ENCODE assay signal across 18 cellular contexts in genomic region chr5:134818776-134819175, GRCh38. TPM values are rescaled to one million over a fixed set of nuclear protein-coding genes. Genes with fewer than 3 reads are reported as not detected.
DNase-seq lines count a peak whose midpoint lies in the region; ATAC-seq and TF ChIP-seq lines count a peak whose summit lies in the region.
"Had no signal": no experiment of that assay in that cellular context is flagged by ENCODE, and none has a peak within 500 bp of the region (broad histone marks: within the 10 kb centered on the region; RNA-seq: fewer than 3 reads in every experiment).

No MANE protein-coding gene starts in this region.

- H3K36me3 ChIP-seq in A673 (ENCODE audit: insufficient read depth, low read length, poor library complexity, severe bottlenecking) (peaks cover 56% of the 10 kb centered on the region), OCI-LY3 (replicated peaks; ENCODE audit: low read depth, low read length) (peaks cover 23% of the 10 kb centered on the region), SK-N-MC (ENCODE audit: insufficient read depth, low read length) (peaks cover 78% of the 10 kb centered on the region)

- peak overlapping the region; percentile 44 for H3K4me2 ChIP-seq in OCI-LY3 (ENCODE audit: low read length)
- H3K4me2 ChIP-seq: BLaER1 treated with 17β-estradiol and CSF1 and Interleukin-3, amounts not matched to agents 10 nM and 100 nM had no signal

- H3K4me1 ChIP-seq in A673 (ENCODE audit: insufficient read depth, low read length, poor library complexity, severe bottlenecking) (peaks cover 12% of the 10 kb centered on the region), OCI-LY3 (ENCODE audit: low read length) (peaks cover 22% of the 10 kb centered on the region)
- H3K4me1 ChIP-seq: BE2C had no signal

- POLR2A ChIA-PET in A673 (lab: Charles Lee; ENCODE audit: low non-redundant PET): no interaction called here

- H3K27ac Mint-ChIP-seq in immature natural killer cell (peak overlapping the region in 1 of 6 donors; percentile 40), T-helper 17 cell (no peak overlapping the region)
- H3K27ac Mint-ChIP-seq: CD4-positive, alpha-beta memory T cell had no signal

- DNase-seq in A673 (ENCODE audit: low spot score) (no peak), SK-N-MC (ENCODE audit: low read depth, low spot score) (no peak), NAMALWA (ENCODE audit: low spot score) (no peak), immature natural killer cell (no peak), T-helper 17 cell (no peak)
- DNase-seq: BE2C; Calu3; CD4-positive, alpha-beta memory T cell; COR-L47; DMS53; DMS79 treated with DMSO at 0.1 percent for 48 hours; GM23248; H7; HCEC 1CT had no signal

- H3K27me3 ChIP-seq in A673 (replicated peaks; ENCODE audit: insufficient read depth, low read depth, low read length, poor library complexity): no peaks in the 10 kb centered on the region
- H3K27me3 ChIP-seq in OCI-LY3 (ENCODE audit: low read depth, low read length): no peaks in the 10 kb centered on the region
- H3K27me3 ChIP-seq: BE2C; BLaER1 treated with 17β-estradiol and CSF1 and Interleukin-3, amounts not matched to agents 10 nM and 100 nM had no signal

- TF ChIP-seq CTCF in A673 (conservative IDR thresholded peaks at IDR 0.05; ENCODE audit: low read depth, low read length) (no peak), C4-2B (conservative IDR thresholded peaks at IDR 0.05) (no peak), OCI-LY3 (IDR thresholded peaks at IDR 0.05; ENCODE audit: low read depth, low read length) (no peak)

- H3K36me3 Mint-ChIP-seq in immature natural killer cell (peaks cover 18 to 48% (median 22%) of the 10 kb centered on the region in 3 donors), T-helper 17 cell (ENCODE audit: low read depth) (peaks cover 6% of the 10 kb centered on the region)

- no peaks in the 10 kb centered on the region for H3K9me3 Mint-ChIP-seq in immature natural killer cell
- H3K9me3 Mint-ChIP-seq: CD4-positive, alpha-beta memory T cell had no signal

- no peak overlapping the region for H3K9ac ChIP-seq in OCI-LY3 (ENCODE audit: low read length)
- H3K9ac ChIP-seq in SK-N-MC (ENCODE audit: insufficient read length): no peak overlapping the region
- H3K9ac ChIP-seq: BLaER1 treated with 17β-estradiol and CSF1 and Interleukin-3, amounts not matched to agents 10 nM and 100 nM; GM23248 had no signal

- H3K79me2 ChIP-seq in OCI-LY3 (ENCODE audit: low read length): no peaks in the 10 kb centered on the region

- H3K4me1 Mint-ChIP-seq in immature natural killer cell: peaks cover under 1 to 3% of the 10 kb centered on the region in 2 donors
- no peaks in the 10 kb centered on the region for H3K4me1 Mint-ChIP-seq in T-helper 17 cell

- H3K27ac ChIP-seq in A673 (ENCODE audit: low read depth, low read length, poor library complexity, severe bottlenecking): no peak overlapping the region
- H3K27ac ChIP-seq in C4-2B: peak overlapping the region; percentile 33; the same call in 1 of the 2 replicates
- H3K27ac ChIP-seq in OCI-LY3 (ENCODE audit: low read length): peak overlapping the region; percentile 72
- peak overlapping the region; percentile 37; the same call in 1 of the 2 replicates for H3K27ac ChIP-seq in SK-N-MC
- H3K27ac ChIP-seq: BLaER1 treated with 17β-estradiol and CSF1 and Interleukin-3, amounts not matched to agents 10 nM and 100 nM; GM23248 had no signal

- no peaks in the 10 kb centered on the region for H3K9me3 ChIP-seq in A673 (ENCODE audit: low read depth, low read length, poor library complexity, severe bottlenecking)
- H3K9me3 ChIP-seq in OCI-LY3 (ENCODE audit: insufficient read depth, low read length): no peaks in the 10 kb centered on the region
- H3K9me3 ChIP-seq in SK-N-MC (ENCODE audit: low read depth, low read length): no peaks in the 10 kb centered on the region
- H3K9me3 ChIP-seq in T-helper 17 cell (ENCODE audit: control insufficient read depth, low read length, poor library complexity, severe bottlenecking): no peaks in the 10 kb centered on the region
- H3K9me3 ChIP-seq: BE2C; BLaER1 treated with 17β-estradiol and CSF1 and Interleukin-3, amounts not matched to agents 10 nM and 100 nM had no signal

- H4K20me1 ChIP-seq in OCI-LY3 (ENCODE audit: insufficient read depth, low read length): no peaks in the 10 kb centered on the region

- intact Hi-C loops in A673 (cut with micrococcal nuclease; ENCODE audit: unreplicated experiment): no loop called here

- BruUV-seq in A673 (replicated peaks; lab: Mats Ljungman, UMichigan): TSS peak; percentile 7

- no peak overlapping the region for H3K4me3 ChIP-seq in A673 (ENCODE audit: low read depth, low read length, poor library complexity, severe bottlenecking)
- H3K4me3 ChIP-seq in OCI-LY3 (ENCODE audit: low read length): no peak overlapping the region; the same call in 1 of the 2 replicates
- no peak overlapping the region for H3K4me3 ChIP-seq in SK-N-MC
- H3K4me3 ChIP-seq: BLaER1 treated with 17β-estradiol and CSF1 and Interleukin-3, amounts not matched to agents 10 nM and 100 nM; GM23248 had no signal

- H3K27me3 Mint-ChIP-seq in immature natural killer cell (ENCODE audit: low read depth in 3 of 3): peaks cover 0 to 2% (median 0%) of the 10 kb centered on the region in 3 donors
- no peaks in the 10 kb centered on the region for H3K27me3 Mint-ChIP-seq in T-helper 17 cell
- H3K27me3 Mint-ChIP-seq: CD4-positive, alpha-beta memory T cell had no signal

- ATAC-seq in T-helper 17 cell (no peak), GM19035 (IDR thresholded peaks at IDR 0.05; ENCODE audit: unreplicated experiment) (no peak)

- no peak overlapping the region for H2AFZ ChIP-seq in OCI-LY3 (ENCODE audit: low read depth, low read length)
- H2AFZ ChIP-seq: GM23248 had no signal

- CTCF ChIA-PET in A673 (lab: Charles Lee): no interaction called here

- H3K4me3 Mint-ChIP-seq in immature natural killer cell (no peak overlapping the region), T-helper 17 cell (no peak overlapping the region)
- H3K4me3 Mint-ChIP-seq: CD4-positive, alpha-beta memory T cell had no signal

RNA-seq across cellular contexts. Expression of gene C5orf24, which starts 27.0 kb away (rescaled TPM):
- 66.4 and 67.6 TPM in 2 replicates for total RNA-seq in A673 (2021)
- 10 to 100 TPM; 10.9 to 20.5 (median 16.0) TPM for polyA plus RNA-seq in immature natural killer cell
- total RNA-seq in T-helper 17 cell: 10 to 100 TPM; 23.9 to 29.5 TPM

RNA-seq across cellular contexts. Expression of gene TXNDC15, which starts 55.4 kb away (rescaled TPM):
- 40.7 and 42.0 TPM in 2 replicates for total RNA-seq in A673 (2021)
- 10 to 100 TPM; 12.9 to 25.3 (median 14.4) TPM for polyA plus RNA-seq in immature natural killer cell
- total RNA-seq in T-helper 17 cell: 10 to 100 TPM; 31.5 to 36.5 TPM
